Comparison of ENCODE assay signal across 27 cellular contexts in the genomic region with DNA sequence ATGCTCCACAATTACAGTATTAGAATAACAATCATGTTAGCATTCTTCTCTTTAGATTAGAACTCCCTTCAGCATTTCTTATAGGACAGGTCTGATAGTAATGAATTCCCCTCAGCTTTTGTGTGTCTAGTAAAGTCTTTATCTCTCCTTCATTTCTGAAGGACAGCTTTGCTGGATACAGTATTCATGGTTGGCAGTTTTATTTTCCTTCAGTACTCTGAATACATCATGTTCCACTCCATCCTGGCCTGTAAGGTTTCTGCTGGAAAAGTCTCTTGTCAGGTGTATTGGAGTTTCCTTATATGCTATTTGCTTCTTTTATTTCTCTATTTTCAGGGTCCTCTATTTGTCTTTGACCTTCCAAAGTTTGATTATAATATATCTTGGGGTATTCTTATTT.
"Had no signal": no experiment of that assay in that cellular context is flagged by ENCODE, and none has a peak within 500 bp of the region (broad histone marks: within the 10 kb centered on the region; RNA-seq: fewer than 3 reads in every experiment).

No MANE protein-coding gene starts in this region.

- H3K27me3 ChIP-seq: ovary, right atrium auricular region, sigmoid colon, spleen, stomach, testis, thyroid gland, transverse colon, upper lobe of left lung, vagina had no signal

- H3K27me3 Mint-ChIP-seq: memory B cell; progenitor cell of endocrine pancreas; stimulated activated memory B cell treated with anti-CD40 and anti-IgM and Interleukin-4, amounts not matched to agents 10 μg/mL and 1 μg/mL and 100 μg/mL, for 72 hours had no signal

- DNase-seq: hypothalamus; immature natural killer cell; kidney; left colon; left ventricle myocardium inferior; midbrain; mucosa of descending colon; naive thymus-derived CD4-positive, alpha-beta T cell; ovary; sigmoid colon; small intestine; spleen; stimulated activated CD4-positive, alpha-beta T cell treated with anti-CD3 and anti-CD28 coated beads, Interleukin-4, amount 100 ng/mL, for 4 hours; stimulated activated CD8-positive, alpha-beta memory T cell treated with anti-CD3 and anti-CD28 coated beads, Interleukin-4, amount 100 ng/mL, for 48 hours; stimulated activated naive CD8-positive, alpha-beta T cell treated with anti-CD3 and anti-CD28 coated beads, Interleukin-15, Interleukin-2, amounts not matched to agents 100 U/mL and 50 U/mL, for 24 hours; stomach; testis; thyroid gland; transverse colon; upper lobe of left lung had no signal

- H3K27ac Mint-ChIP-seq: immature natural killer cell; memory B cell; naive thymus-derived CD4-positive, alpha-beta T cell; natural killer cell treated with Interleukin-12 subunit alpha and Interleukin-12 subunit beta and Interleukin-15 and Interleukin-18, amount 100 ng/mL, for 72 hours; progenitor cell of endocrine pancreas; stimulated activated memory B cell treated with anti-CD40 and anti-IgM and Interleukin-4, amounts not matched to agents 10 μg/mL and 1 μg/mL and 100 μg/mL, for 72 hours had no signal

- H3K36me3 ChIP-seq: left ventricle myocardium inferior, ovary, right atrium auricular region, sigmoid colon, spleen, stomach, thyroid gland, transverse colon, upper lobe of left lung, vagina had no signal

- H3K4me3 ChIP-seq: left ventricle myocardium inferior, lung, mucosa of descending colon, ovary, right atrium auricular region, sigmoid colon, spleen, stomach, testis, thyroid gland, transverse colon, upper lobe of left lung, vagina had no signal

- H3K4me1 ChIP-seq: left ventricle myocardium inferior, right atrium auricular region, thyroid gland, vagina had no signal

- H3K9me3 Mint-ChIP-seq: natural killer cell treated with Interleukin-12 subunit alpha and Interleukin-12 subunit beta and Interleukin-15 and Interleukin-18, amount 100 ng/mL, for 72 hours had no signal

- H3K27ac ChIP-seq: left ventricle myocardium inferior, ovary, right atrium auricular region, sigmoid colon, spleen, stomach, testis, thyroid gland, transverse colon, upper lobe of left lung, vagina had no signal

- H3K4me3 Mint-ChIP-seq: immature natural killer cell; memory B cell; naive thymus-derived CD4-positive, alpha-beta T cell; natural killer cell treated with Interleukin-12 subunit alpha and Interleukin-12 subunit beta and Interleukin-15 and Interleukin-18, amount 100 ng/mL, for 72 hours; stimulated activated memory B cell treated with anti-CD40 and anti-IgM and Interleukin-4, amounts not matched to agents 10 μg/mL and 1 μg/mL and 100 μg/mL, for 72 hours had no signal

- H3K9me3 ChIP-seq: testis, thyroid gland had no signal

- ATAC-seq: left colon; mucosa of descending colon; naive thymus-derived CD4-positive, alpha-beta T cell; natural killer cell treated with Interleukin-12 subunit alpha and Interleukin-12 subunit beta and Interleukin-15 and Interleukin-18, amount 100 ng/mL, for 72 hours; stimulated activated memory B cell treated with anti-CD40 and anti-IgM and Interleukin-4, amounts not matched to agents 10 μg/mL and 1 μg/mL and 100 μg/mL, for 72 hours; stimulated activated naive CD8-positive, alpha-beta T cell treated with anti-CD3 and anti-CD28 coated beads, Interleukin-15, Interleukin-2, amounts not matched to agents 100 U/mL and 50 U/mL, for 24 hours had no signal
